Comparison of ENCODE assay signal across 27 cellular contexts in the genomic region with DNA sequence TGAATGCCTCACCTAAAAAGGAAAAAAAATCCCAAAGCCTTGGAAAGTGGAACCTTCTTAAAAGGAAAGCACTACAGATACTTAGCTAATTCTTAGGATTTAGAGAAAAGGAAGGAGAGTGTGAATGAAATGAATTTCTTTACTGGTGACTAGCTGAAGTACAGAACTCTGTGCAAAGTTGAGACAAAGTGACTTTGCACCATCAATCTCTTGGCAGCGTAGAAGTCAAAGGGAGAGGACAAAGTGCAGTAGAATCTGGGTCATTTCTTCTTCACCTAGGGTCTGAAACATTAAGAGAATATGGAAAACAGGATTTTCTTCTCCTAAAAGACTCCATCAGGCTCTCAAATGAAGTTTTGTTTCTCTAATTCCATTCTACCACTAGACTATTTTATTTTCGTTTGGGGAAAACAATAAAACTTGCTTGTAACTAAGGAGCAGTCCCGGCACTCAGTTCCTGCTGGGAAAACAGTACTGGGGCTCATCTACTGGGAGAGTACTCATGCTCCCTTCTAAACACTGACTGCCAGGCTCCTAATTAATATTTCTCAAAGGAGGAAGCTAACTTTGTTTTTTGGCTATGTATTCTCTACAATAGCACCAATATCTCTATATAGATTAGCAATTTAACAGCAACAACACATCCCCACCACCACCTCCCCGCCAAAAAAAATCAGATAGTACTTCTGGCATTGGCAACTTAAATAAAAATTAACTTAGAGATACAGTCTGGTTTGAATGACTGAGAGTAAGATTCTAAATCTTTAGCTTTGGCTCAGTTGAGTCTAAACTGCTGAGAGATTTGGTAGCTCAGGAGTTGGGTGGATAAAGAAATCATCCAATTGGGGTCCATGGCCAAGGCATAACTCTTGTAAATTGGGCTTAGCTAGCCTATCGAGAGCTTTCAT.
DNase-seq lines count a peak whose midpoint lies in the region; ATAC-seq, FAIRE-seq and TF ChIP-seq lines count a peak whose summit lies in the region.
"Had no signal": no experiment of that assay in that cellular context is flagged by ENCODE, and none has a peak within 500 bp of the region (broad histone marks: within the 10 kb centered on the region; RNA-seq: fewer than 3 reads in every experiment).

No MANE protein-coding gene starts in this region.

- POLR2A ChIA-PET in activated CD4-positive, alpha-beta memory T cell treated with anti-CD3 and anti-CD28 coated beads for 36 hours (lab: Charles Lee): no interaction called here

- CTCF ChIA-PET in activated CD4-positive, alpha-beta memory T cell treated with anti-CD3 and anti-CD28 coated beads for 36 hours (lab: Charles Lee): no interaction called here

- H3K9me3 ChIP-seq in adipocyte (ENCODE audit: control insufficient read depth, low read length): peaks cover 3% of the 10 kb centered on the region
- H3K9me3 ChIP-seq: BLaER1, HAP-1, SJSA1 had no signal

- no peaks in the 10 kb centered on the region for H3K9me3 Mint-ChIP-seq in nephron progenitor cell
- no peaks in the 10 kb centered on the region for H3K9me3 Mint-ChIP-seq in activated CD4-positive, alpha-beta memory T cell treated with anti-CD3 and anti-CD28 coated beads for 36 hours
- H3K9me3 Mint-ChIP-seq: HFFc6 had no signal

- H3K27ac Mint-ChIP-seq in nephron progenitor cell: peak overlapping the region; percentile 84
- no peak overlapping the region for H3K27ac Mint-ChIP-seq in activated CD4-positive, alpha-beta memory T cell treated with anti-CD3 and anti-CD28 coated beads for 36 hours
- H3K27ac Mint-ChIP-seq: CD4-positive, CD25-positive, alpha-beta regulatory T cell; HFFc6 had no signal

- H3K27me3 ChIP-seq in adipocyte (replicated peaks; ENCODE audit: control insufficient read depth, insufficient read depth, low read length): no peaks in the 10 kb centered on the region
- H3K27me3 ChIP-seq: BLaER1, SJSA1 had no signal

- TF ChIP-seq CTCF in nephron progenitor cell (IDR thresholded peaks at IDR 0.05): no peak

- H3K36me3 Mint-ChIP-seq in nephron progenitor cell (ENCODE audit: low read depth): no peaks in the 10 kb centered on the region
- no peaks in the 10 kb centered on the region for H3K36me3 Mint-ChIP-seq in activated CD4-positive, alpha-beta memory T cell treated with anti-CD3 and anti-CD28 coated beads for 36 hours
- H3K36me3 Mint-ChIP-seq: CD4-positive, CD25-positive, alpha-beta regulatory T cell had no signal

- no peaks in the 10 kb centered on the region for H3K36me3 ChIP-seq in adipocyte (ENCODE audit: control insufficient read depth, insufficient read depth, low read length, severe bottlenecking)
- H3K36me3 ChIP-seq: BLaER1, HAP-1, SJSA1 had no signal

- peak overlapping the region; percentile 28 for H3K9ac ChIP-seq in adipocyte (ENCODE audit: low read length)
- H3K9ac ChIP-seq: BLaER1 had no signal

- peak overlapping the region; percentile 21 for H3K4me3 ChIP-seq in adipocyte (ENCODE audit: low read length)
- H3K4me3 ChIP-seq: BLaER1, HAP-1, K562, PC-9, SJSA1 had no signal

- DNase-seq in Ammon's horn (ENCODE audit: low spot score): peak; percentile 10
- no peak for DNase-seq in adipocyte (ENCODE audit: low read depth)
- no peak for DNase-seq in left colon
- DNase-seq in nephron progenitor cell: no peak
- no peak for DNase-seq in activated CD4-positive, alpha-beta memory T cell treated with anti-CD3 and anti-CD28 coated beads for 36 hours
- DNase-seq in NCI-H1436 treated with DMSO at 0.1 percent for 48 hours (lab: John Stamatoyannopoulos, UW): no peak
- DNase-seq in RCC 7860 (ENCODE audit: low spot score): no peak
- DNase-seq: CD4-positive, CD25-positive, alpha-beta regulatory T cell; GOT3; HFFc6; MV-4-11; NCI-H1105; NCI-H146; NCI-H2029; NCI-H446; NCI-H524 treated with DMSO at 0.1 percent for 48 hours; NCI-H82; NK-92 treated with Interleukin-12 subunit alpha and Interleukin-12 subunit beta, amount 100 ng/mL, for 24 hours; PC-9; Right ventricle myocardium superior; RPMI8226 had no signal

- intact Hi-C loops in left colon (cut with DNase I, micrococcal nuclease): loop anchor here in 1 of 2 donors (10.0 kb wide), 1 partner anchor 188 kb away; no protein-coding TSS in a partner anchor
- intact Hi-C loops in activated CD4-positive, alpha-beta memory T cell treated with anti-CD3 and anti-CD28 coated beads for 36 hours (cut with micrococcal nuclease): no loop called here

- peaks cover 47% of the 10 kb centered on the region for H3K4me1 ChIP-seq in adipocyte (ENCODE audit: control insufficient read depth, insufficient read depth, low read length)
- H3K4me1 ChIP-seq: BLaER1, HAP-1, SJSA1 had no signal

- no peak for FAIRE-seq in RCC 7860 (lab: Jason Lieb, UNC)
- FAIRE-seq: D721Med, GM18507, K562 had no signal

- H3K27me3 Mint-ChIP-seq in nephron progenitor cell (ENCODE audit: low read depth, poor library complexity): peaks cover 4% of the 10 kb centered on the region
- no peaks in the 10 kb centered on the region for H3K27me3 Mint-ChIP-seq in activated CD4-positive, alpha-beta memory T cell treated with anti-CD3 and anti-CD28 coated beads for 36 hours
- H3K27me3 Mint-ChIP-seq: CD4-positive, CD25-positive, alpha-beta regulatory T cell had no signal

- no peak overlapping the region for H3K4me3 Mint-ChIP-seq in nephron progenitor cell
- H3K4me3 Mint-ChIP-seq in activated CD4-positive, alpha-beta memory T cell treated with anti-CD3 and anti-CD28 coated beads for 36 hours: no peak overlapping the region
- H3K4me3 Mint-ChIP-seq: CD4-positive, CD25-positive, alpha-beta regulatory T cell; HFFc6 had no signal

- ATAC-seq in left colon: peak; percentile 76
- ATAC-seq: K562 had no signal

- peaks cover 15% of the 10 kb centered on the region for H3K4me1 Mint-ChIP-seq in nephron progenitor cell
- no peaks in the 10 kb centered on the region for H3K4me1 Mint-ChIP-seq in activated CD4-positive, alpha-beta memory T cell treated with anti-CD3 and anti-CD28 coated beads for 36 hours (ENCODE audit: low read depth)
- H3K4me1 Mint-ChIP-seq: CD4-positive, CD25-positive, alpha-beta regulatory T cell had no signal
